In the genomic region with DNA sequence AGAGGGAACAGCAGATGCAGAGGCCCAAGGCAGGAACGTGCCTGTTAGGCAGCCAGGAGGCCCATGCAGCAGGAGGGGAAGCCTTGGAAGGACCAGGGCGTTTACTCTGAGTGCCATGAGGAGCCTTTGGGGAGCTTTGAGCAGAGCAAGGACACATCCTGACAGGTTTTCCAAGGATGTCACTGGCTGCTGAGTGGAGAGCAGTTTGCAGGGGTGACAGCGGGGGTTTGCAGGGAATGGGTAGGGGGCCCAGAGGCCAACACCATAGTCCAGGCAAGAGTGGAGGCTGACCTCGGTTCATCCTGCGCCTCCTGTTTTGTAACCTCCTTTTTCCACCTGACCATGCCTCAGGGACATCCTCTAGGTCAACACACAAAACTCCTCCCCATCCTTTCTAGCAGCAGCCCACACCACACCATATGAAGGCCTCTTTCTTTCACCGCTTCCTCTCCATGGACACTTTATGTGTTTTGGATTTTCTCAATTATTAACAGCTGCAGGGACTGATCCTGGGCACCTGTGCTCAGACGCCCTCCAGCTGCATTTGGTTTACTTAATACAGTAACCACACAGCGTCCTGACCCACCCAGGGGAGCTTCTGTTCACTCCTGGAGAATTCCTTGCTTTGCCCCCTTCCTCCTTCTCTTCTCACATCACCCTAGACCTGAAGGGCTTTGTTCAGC, we compare ENCODE assay signal across 20 cellular contexts.
"Had no signal": no experiment of that assay in that cellular context is flagged by ENCODE, and none has a peak within 500 bp of the region (broad histone marks: within the 10 kb centered on the region; RNA-seq: fewer than 3 reads in every experiment).

No MANE protein-coding gene starts in this region.

- H3K36me3 ChIP-seq: neutrophil, pancreas, transverse colon, uterus had no signal

- H3K9me3 ChIP-seq: neutrophil, pancreas, transverse colon, uterus had no signal

- H3K4me1 Mint-ChIP-seq: activated naive CD4-positive, alpha-beta T cell treated with anti-CD3 and anti-CD28 coated beads, Interleukin-2, amount 50 U/mL, for 24 hours; stimulated activated memory B cell treated with anti-CD40 and anti-IgM and Interleukin-4, amounts not matched to agents 10 μg/mL and 1 μg/mL and 100 μg/mL, for 72 hours had no signal

- DNase-seq: activated CD4-positive, alpha-beta T cell treated with anti-CD3 and anti-CD28 coated beads for 1 hour; activated gamma-delta T cell; activated T-cell treated with anti-CD3 and anti-CD28 coated beads, Interleukin-2, amount 50 U/mL, for 72 hours; anterior cingulate cortex; effector CD4-positive, alpha-beta T cell; foreskin melanocyte; left ventricle myocardium superior; pancreas; right cardiac atrium; stimulated activated CD4-positive, alpha-beta T cell treated with anti-CD3 and anti-CD28 coated beads, Interleukin-1b, Interleukin-23, amount 100 ng/mL, for 48 hours; T-helper 1 cell; transverse colon; uterus had no signal

- H3K4me1 ChIP-seq: pancreas had no signal

- H3K4me2 ChIP-seq: hepatocyte had no signal

- H3K27me3 ChIP-seq: pancreas, transverse colon, uterus had no signal

- H3K27ac ChIP-seq: hepatocyte, neutrophil, pancreas, transverse colon had no signal

- H3K4me3 ChIP-seq: hepatocyte, pancreas, skin epidermis, transverse colon, uterus had no signal

- H3K36me3 Mint-ChIP-seq: activated naive CD4-positive, alpha-beta T cell treated with anti-CD3 and anti-CD28 coated beads, Interleukin-2, amount 50 U/mL, for 24 hours; brain; natural killer cell treated with Interleukin-12 subunit alpha and Interleukin-12 subunit beta and Interleukin-15 and Interleukin-18, amount 100 ng/mL, for 72 hours; stimulated activated memory B cell treated with anti-CD40 and anti-IgM and Interleukin-4, amounts not matched to agents 10 μg/mL and 1 μg/mL and 100 μg/mL, for 72 hours had no signal

- H3K27ac Mint-ChIP-seq: activated naive CD4-positive, alpha-beta T cell treated with anti-CD3 and anti-CD28 coated beads, Interleukin-2, amount 50 U/mL, for 24 hours; activated T-cell treated with anti-CD3 and anti-CD28 coated beads, Interleukin-2, amount 50 U/mL, for 72 hours; stimulated activated memory B cell treated with anti-CD40 and anti-IgM and Interleukin-4, amounts not matched to agents 10 μg/mL and 1 μg/mL and 100 μg/mL, for 72 hours had no signal

- ATAC-seq: activated T-cell treated with anti-CD3 and anti-CD28 coated beads, Interleukin-2, amount 50 U/mL, for 72 hours; left ventricle myocardium superior; natural killer cell treated with Interleukin-12 subunit alpha and Interleukin-12 subunit beta and Interleukin-15 and Interleukin-18, amount 100 ng/mL, for 72 hours; pancreas; right cardiac atrium; stimulated activated memory B cell treated with anti-CD40 and anti-IgM and Interleukin-4, amounts not matched to agents 10 μg/mL and 1 μg/mL and 100 μg/mL, for 72 hours had no signal

- H3K4me3 Mint-ChIP-seq: activated naive CD4-positive, alpha-beta T cell treated with anti-CD3 and anti-CD28 coated beads, Interleukin-2, amount 50 U/mL, for 24 hours; activated T-cell treated with anti-CD3 and anti-CD28 coated beads, Interleukin-2, amount 50 U/mL, for 72 hours; natural killer cell treated with Interleukin-12 subunit alpha and Interleukin-12 subunit beta and Interleukin-15 and Interleukin-18, amount 100 ng/mL, for 72 hours; stimulated activated memory B cell treated with anti-CD40 and anti-IgM and Interleukin-4, amounts not matched to agents 10 μg/mL and 1 μg/mL and 100 μg/mL, for 72 hours had no signal

- H3K79me2 ChIP-seq: hepatocyte had no signal

- H3K9me3 Mint-ChIP-seq: activated naive CD4-positive, alpha-beta T cell treated with anti-CD3 and anti-CD28 coated beads, Interleukin-2, amount 50 U/mL, for 24 hours; activated T-cell treated with anti-CD3 and anti-CD28 coated beads, Interleukin-2, amount 50 U/mL, for 72 hours; natural killer cell treated with Interleukin-12 subunit alpha and Interleukin-12 subunit beta and Interleukin-15 and Interleukin-18, amount 100 ng/mL, for 72 hours had no signal

- H2AFZ ChIP-seq: hepatocyte had no signal
